Comparison of ENCODE assay signal across 32 cellular contexts in the genomic region with DNA sequence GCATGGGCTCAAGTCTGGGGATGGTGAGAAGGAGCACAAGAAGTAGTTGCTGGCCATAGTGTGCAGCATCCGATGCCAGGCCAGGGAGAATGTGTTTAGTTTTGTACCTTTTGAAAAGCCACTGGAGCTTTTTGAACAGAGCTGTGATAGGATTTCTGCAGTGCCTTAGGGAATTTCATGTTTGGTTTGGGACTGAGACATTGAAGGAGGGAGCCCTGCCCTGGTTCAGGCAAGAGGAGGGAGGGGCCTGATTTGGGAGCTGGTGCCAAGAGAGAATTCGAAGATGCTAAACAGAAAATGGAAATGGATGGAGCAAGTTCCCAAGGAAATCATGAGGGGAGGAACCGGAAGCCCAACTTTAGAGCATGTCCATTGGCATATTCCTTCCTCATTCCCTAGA.
"Had no signal": no experiment of that assay in that cellular context is flagged by ENCODE, and none has a peak within 500 bp of the region (broad histone marks: within the 10 kb centered on the region; RNA-seq: fewer than 3 reads in every experiment).

No MANE protein-coding gene starts in this region.

- H3K36me3 ChIP-seq: adrenal gland, brain microvascular endothelial cell, breast epithelium had no signal

- H3K4me3 ChIP-seq: adrenal gland, body of pancreas, breast epithelium had no signal

- ATAC-seq: activated CD8-positive, alpha-beta memory T cell treated with anti-CD3 and anti-CD28 coated beads, Interleukin-2, amount 10 ng/mL, durations not matched to agents 7 days and 5 days; activated CD8-positive, alpha-beta T cell treated with anti-CD3 and anti-CD28 coated beads, Interleukin-2, amount 10 ng/mL, durations not matched to agents 7 days and 5 days; body of pancreas had no signal

- H3K27ac ChIP-seq: adrenal gland, body of pancreas, brain microvascular endothelial cell, breast epithelium, VCaP had no signal

- H3K9me3 Mint-ChIP-seq: activated B cell treated with CpG ODN at 0.5 μM for 24 hours; activated CD4-positive, alpha-beta memory T cell treated with anti-CD3 and anti-CD28 coated beads, Interleukin-2, amount 10 ng/mL, durations not matched to agents 7 days and 5 days; activated CD4-positive, alpha-beta T cell treated with anti-CD3 and anti-CD28 coated beads, Interleukin-2, amount 10 ng/mL, durations not matched to agents 7 days and 5 days; activated naive CD4-positive, alpha-beta T cell treated with anti-CD3 and anti-CD28 coated beads, Interleukin-2, amount 10 ng/mL, durations not matched to agents 7 days and 5 days; activated naive CD4-positive, alpha-beta T cell treated with anti-CD3 and anti-CD28 coated beads, Interleukin-2, amount 50 U/mL, for 24 hours; activated naive CD8-positive, alpha-beta T cell treated with anti-CD3 and anti-CD28 coated beads for 36 hours; activated T-cell treated with anti-CD3 and anti-CD28 coated beads, Interleukin-2, amount 50 U/mL, for 24 hours; activated T-helper 2 cell treated with anti-CD3 and anti-CD28 coated beads, Interferon-gamma antibody, Interleukin-2, Interleukin-4, amounts not matched to agents 10 μg/mL and 5 μg/mL and 100 μg/mL, durations not matched to agents 14 hours and 24 hours and 36 hours; T-helper 1 cell treated with Interleukin-12 subunit alpha and Interleukin-12 subunit beta and Interleukin-4 antibody, amounts not matched to agents 30 μg/mL and 1 μg/mL, for 36 hours; T-helper 2 cell treated with Interferon-gamma antibody and Interleukin-4, amounts not matched to agents 5 μg/mL and 100 μg/mL, for 36 hours had no signal

- H3K27me3 ChIP-seq: adrenal gland, body of pancreas, brain microvascular endothelial cell, breast epithelium had no signal

- H3K27ac Mint-ChIP-seq: activated B cell treated with CpG ODN at 0.5 μM for 24 hours; activated CD4-positive, alpha-beta memory T cell treated with anti-CD3 and anti-CD28 coated beads, Interleukin-2, amount 10 ng/mL, durations not matched to agents 7 days and 5 days; activated CD4-positive, alpha-beta T cell treated with anti-CD3 and anti-CD28 coated beads, Interleukin-2, amount 10 ng/mL, durations not matched to agents 7 days and 5 days; activated CD8-positive, alpha-beta memory T cell treated with anti-CD3 and anti-CD28 coated beads, Interleukin-2, amount 10 ng/mL, durations not matched to agents 7 days and 5 days; activated CD8-positive, alpha-beta T cell treated with anti-CD3 and anti-CD28 coated beads, Interleukin-2, amount 10 ng/mL, durations not matched to agents 7 days and 5 days; activated naive CD4-positive, alpha-beta T cell treated with anti-CD3 and anti-CD28 coated beads, Interleukin-2, amount 10 ng/mL, durations not matched to agents 7 days and 5 days; activated naive CD4-positive, alpha-beta T cell treated with anti-CD3 and anti-CD28 coated beads, Interleukin-2, amount 50 U/mL, for 24 hours; activated naive CD8-positive, alpha-beta T cell treated with anti-CD3 and anti-CD28 coated beads for 36 hours; activated T-cell treated with anti-CD3 and anti-CD28 coated beads, Interleukin-2, amount 50 U/mL, for 24 hours; activated T-helper 2 cell treated with anti-CD3 and anti-CD28 coated beads, Interferon-gamma antibody, Interleukin-2, Interleukin-4, amounts not matched to agents 10 μg/mL and 5 μg/mL and 100 μg/mL, durations not matched to agents 14 hours and 24 hours and 36 hours; T-helper 1 cell treated with Interleukin-12 subunit alpha and Interleukin-12 subunit beta and Interleukin-4 antibody, amounts not matched to agents 30 μg/mL and 1 μg/mL, for 36 hours; T-helper 2 cell treated with Interferon-gamma antibody and Interleukin-4, amounts not matched to agents 5 μg/mL and 100 μg/mL, for 36 hours had no signal

- H3K27me3 Mint-ChIP-seq: activated B cell treated with CpG ODN at 0.5 μM for 24 hours; activated CD4-positive, alpha-beta memory T cell treated with anti-CD3 and anti-CD28 coated beads, Interleukin-2, amount 10 ng/mL, durations not matched to agents 7 days and 5 days; activated CD4-positive, alpha-beta T cell treated with anti-CD3 and anti-CD28 coated beads, Interleukin-2, amount 10 ng/mL, durations not matched to agents 7 days and 5 days; activated CD8-positive, alpha-beta memory T cell treated with anti-CD3 and anti-CD28 coated beads, Interleukin-2, amount 10 ng/mL, durations not matched to agents 7 days and 5 days; activated naive CD4-positive, alpha-beta T cell treated with anti-CD3 and anti-CD28 coated beads, Interleukin-2, amount 10 ng/mL, durations not matched to agents 7 days and 5 days; activated naive CD4-positive, alpha-beta T cell treated with anti-CD3 and anti-CD28 coated beads, Interleukin-2, amount 50 U/mL, for 24 hours; activated naive CD8-positive, alpha-beta T cell treated with anti-CD3 and anti-CD28 coated beads for 36 hours; activated T-cell treated with anti-CD3 and anti-CD28 coated beads, Interleukin-2, amount 50 U/mL, for 24 hours had no signal

- H3K36me3 Mint-ChIP-seq: activated naive CD4-positive, alpha-beta T cell treated with anti-CD3 and anti-CD28 coated beads, Interleukin-2, amount 10 ng/mL, durations not matched to agents 7 days and 5 days had no signal

- H3K4me1 Mint-ChIP-seq: activated B cell treated with CpG ODN at 0.5 μM for 24 hours; activated CD4-positive, alpha-beta memory T cell treated with anti-CD3 and anti-CD28 coated beads, Interleukin-2, amount 10 ng/mL, durations not matched to agents 7 days and 5 days; activated CD4-positive, alpha-beta T cell treated with anti-CD3 and anti-CD28 coated beads, Interleukin-2, amount 10 ng/mL, durations not matched to agents 7 days and 5 days; activated CD8-positive, alpha-beta memory T cell treated with anti-CD3 and anti-CD28 coated beads, Interleukin-2, amount 10 ng/mL, durations not matched to agents 7 days and 5 days; activated naive CD4-positive, alpha-beta T cell treated with anti-CD3 and anti-CD28 coated beads, Interleukin-2, amount 10 ng/mL, durations not matched to agents 7 days and 5 days; activated naive CD4-positive, alpha-beta T cell treated with anti-CD3 and anti-CD28 coated beads, Interleukin-2, amount 50 U/mL, for 24 hours; activated naive CD8-positive, alpha-beta T cell treated with anti-CD3 and anti-CD28 coated beads for 36 hours had no signal

- H3K9me3 ChIP-seq: adrenal gland, body of pancreas, breast epithelium had no signal

- H3K4me3 Mint-ChIP-seq: activated B cell treated with CpG ODN at 0.5 μM for 24 hours; activated CD4-positive, alpha-beta memory T cell treated with anti-CD3 and anti-CD28 coated beads, Interleukin-2, amount 10 ng/mL, durations not matched to agents 7 days and 5 days; activated CD4-positive, alpha-beta T cell treated with anti-CD3 and anti-CD28 coated beads, Interleukin-2, amount 10 ng/mL, durations not matched to agents 7 days and 5 days; activated CD8-positive, alpha-beta memory T cell treated with anti-CD3 and anti-CD28 coated beads, Interleukin-2, amount 10 ng/mL, durations not matched to agents 7 days and 5 days; activated CD8-positive, alpha-beta T cell treated with anti-CD3 and anti-CD28 coated beads, Interleukin-2, amount 10 ng/mL, durations not matched to agents 7 days and 5 days; activated naive CD4-positive, alpha-beta T cell treated with anti-CD3 and anti-CD28 coated beads, Interleukin-2, amount 10 ng/mL, durations not matched to agents 7 days and 5 days; activated naive CD4-positive, alpha-beta T cell treated with anti-CD3 and anti-CD28 coated beads, Interleukin-2, amount 50 U/mL, for 24 hours; activated naive CD8-positive, alpha-beta T cell treated with anti-CD3 and anti-CD28 coated beads for 36 hours; activated T-cell treated with anti-CD3 and anti-CD28 coated beads, Interleukin-2, amount 50 U/mL, for 24 hours; T-helper 1 cell treated with Interleukin-12 subunit alpha and Interleukin-12 subunit beta and Interleukin-4 antibody, amounts not matched to agents 30 μg/mL and 1 μg/mL, for 36 hours; T-helper 2 cell treated with Interferon-gamma antibody and Interleukin-4, amounts not matched to agents 5 μg/mL and 100 μg/mL, for 36 hours had no signal

- H3K4me1 ChIP-seq: body of pancreas, breast epithelium had no signal

- DNase-seq: activated B cell treated with CpG ODN at 0.5 μM for 24 hours; activated CD4-positive, alpha-beta memory T cell treated with anti-CD3 and anti-CD28 coated beads, Interleukin-2, amount 10 ng/mL, durations not matched to agents 7 days and 5 days; activated CD4-positive, alpha-beta T cell treated with anti-CD3 and anti-CD28 coated beads for 4 hours; activated CD4-positive, alpha-beta T cell treated with anti-CD3 and anti-CD28 coated beads, Interleukin-2, amount 10 ng/mL, durations not matched to agents 7 days and 5 days; activated CD4-positive, alpha-beta T cell treated with anti-CD3 and anti-CD28 coated beads, Interleukin-2, amount 50 U/mL, for 48 hours; activated CD4-positive, CD25-positive, alpha-beta regulatory T cell treated with anti-CD3 and anti-CD28 coated beads, Interleukin-2, amount 50 U/mL, for 72 hours; activated CD8-positive, alpha-beta memory T cell treated with anti-CD3 and anti-CD28 coated beads for 24 hours; activated CD8-positive, alpha-beta memory T cell treated with anti-CD3 and anti-CD28 coated beads, Interleukin-2, amount 10 ng/mL, durations not matched to agents 7 days and 5 days; activated CD8-positive, alpha-beta memory T cell treated with anti-CD3 and anti-CD28 coated beads, Interleukin-2, amount 50 U/mL, for 48 hours; activated CD8-positive, alpha-beta T cell treated with anti-CD3 and anti-CD28 coated beads, Interleukin-2, amount 10 ng/mL, durations not matched to agents 7 days and 5 days; activated effector memory CD4-positive, alpha-beta T cell treated with Interleukin-2 at 50 U/mL for 16 hours; activated gamma-delta T cell; activated naive CD4-positive, alpha-beta T cell treated with anti-CD3 and anti-CD28 coated beads, Interleukin-2, amount 10 ng/mL, durations not matched to agents 7 days and 5 days; activated naive CD4-positive, alpha-beta T cell treated with Interleukin-2 at 50 U/mL for 16 hours; activated naive CD8-positive, alpha-beta T cell treated with anti-CD3 and anti-CD28 coated beads for 36 hours; activated T-cell treated with anti-CD3 and anti-CD28 coated beads, Interleukin-2, amount 50 U/mL, for 24 hours; activated T-cell treated with anti-CD3 and anti-CD28 coated beads, Interleukin-2, amount 50 U/mL, for 48 hours; adrenal gland; amniotic stem cell; aorta; body of pancreas; brain microvascular endothelial cell; central memory CD4-positive, alpha-beta T cell; T-helper 1 cell; T-helper 2 cell; T-helper 9 cell had no signal
